8 cellular contexts compared by ENCODE assay signal in the genomic region with DNA sequence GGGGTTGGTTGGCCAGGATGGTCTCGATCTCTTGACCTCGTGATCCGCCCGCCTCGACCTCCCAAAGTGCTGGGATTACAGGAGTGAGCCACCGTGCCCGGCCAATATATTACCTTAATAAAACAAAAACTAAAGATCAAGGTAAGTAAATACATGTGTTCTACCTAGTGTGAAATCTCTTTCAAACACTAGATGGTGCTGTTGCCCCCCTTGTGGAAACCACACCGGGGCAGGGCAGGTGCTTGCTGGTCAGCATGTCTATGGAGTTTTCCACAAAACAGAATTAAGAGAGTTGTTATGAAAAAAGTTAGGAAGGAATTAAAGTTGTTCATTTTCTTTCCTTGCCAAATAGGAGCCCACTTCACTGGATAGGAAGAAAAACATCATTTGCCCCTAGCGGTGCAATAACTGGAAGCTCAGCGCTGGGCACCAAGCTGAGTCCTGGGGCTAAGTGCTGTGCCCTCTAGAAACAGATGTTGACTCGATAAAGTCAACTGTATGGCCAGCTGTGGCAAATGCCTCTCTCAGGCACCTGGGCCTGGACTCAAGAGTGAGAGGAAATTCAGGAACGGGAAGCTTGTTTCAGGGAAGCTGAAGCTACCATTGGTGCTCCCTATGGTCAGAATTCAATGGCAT. TPM values are rescaled to one million over a fixed set of nuclear protein-coding genes. Genes with fewer than 3 reads are reported as not detected.
DNase-seq lines count a peak whose midpoint lies in the region; ATAC-seq, FAIRE-seq and TF ChIP-seq lines count a peak whose summit lies in the region.

No MANE protein-coding gene starts in this region.

- dilution Hi-C loops in endothelial cell of umbilical vein (cut with MboI; ENCODE audit: extremely low pct_ligation_motif_present, low sequenced_read_pairs): no loop called here

- H3K4me2 ChIP-seq in endothelial cell of umbilical vein (ENCODE audit: insufficient read depth, low read length): no peak overlapping the region

- no peak for TF ChIP-seq POLR2A in endothelial cell of umbilical vein (IDR thresholded peaks at IDR 0.05; ENCODE audit: low read depth, low read length)

- CTCF ChIA-PET in CD8-positive, alpha-beta T cell (lab: Charles Lee): interaction anchor here (0.6 to 11.3 kb wide), 31 partner anchors 9 to 868 kb away, joined by 3 to 222 read pairs (median 4); a partner anchor contains a TSS
- CTCF ChIA-PET in endothelial cell of umbilical vein (lab: Charles Lee): interaction anchor here (0.6 to 11.2 kb wide), 33 partner anchors 9 to 868 kb away, joined by 3 to 951 read pairs (median 4); a partner anchor contains a TSS

- H3K9ac ChIP-seq in endothelial cell of umbilical vein (replicated peaks; ENCODE audit: extremely low read depth, insufficient read depth, low read length): no peak overlapping the region

- no peaks in the 10 kb centered on the region for H3K36me3 Mint-ChIP-seq in CD8-positive, alpha-beta T cell
- H3K36me3 Mint-ChIP-seq in type B pancreatic cell: no peaks in the 10 kb centered on the region

- H2AFZ ChIP-seq in endothelial cell of umbilical vein (ENCODE audit: low read depth, low read length): no peak overlapping the region

- H3K36me3 ChIP-seq in CD8-positive, alpha-beta T cell (ENCODE audit: insufficient read depth, low read length): no peaks in the 10 kb centered on the region
- H3K36me3 ChIP-seq in endothelial cell of umbilical vein (ENCODE audit: control insufficient read depth in 2 of 2, extremely low read depth in 1 of 2, insufficient read depth in 2 of 2, low read length in 2 of 2): no peaks in the 10 kb centered on the region

- no peak overlapping the region for H3K27ac ChIP-seq in CD8-positive, alpha-beta T cell (ENCODE audit: low read depth, low read length)
- no peak overlapping the region for H3K27ac ChIP-seq in endothelial cell of umbilical vein (ENCODE audit: insufficient read depth, low read depth, low read length)

- intact Hi-C loops in CD8-positive, alpha-beta T cell (cut with DNase I, micrococcal nuclease): loop anchor here (1.0 to 10.0 kb wide), 4 partner anchors 21 to 866 kb away; no protein-coding TSS in a partner anchor
- intact Hi-C loops in endothelial cell of umbilical vein (cut with micrococcal nuclease): loop anchor here (1.0 to 2.0 kb wide), 6 partner anchors 23 to 866 kb away; no protein-coding TSS in a partner anchor

- peak; percentile 86 for FAIRE-seq in endothelial cell of umbilical vein (lab: Jason Lieb, UNC)

- H3K9me1 ChIP-seq in endothelial cell of umbilical vein (replicated peaks; ENCODE audit: control insufficient read depth, extremely low read depth, insufficient read depth, low read length): no peaks in the 10 kb centered on the region

- peaks cover 6% of the 10 kb centered on the region for H3K27me3 ChIP-seq in CD8-positive, alpha-beta T cell (ENCODE audit: insufficient read depth, low read length)
- H3K27me3 ChIP-seq in endothelial cell of umbilical vein (ENCODE audit: control insufficient read depth in 2 of 2, insufficient read depth in 2 of 2, low read length in 2 of 2): peaks cover 43 to 62% of the 10 kb centered on the region in 2 experiments

- H3K4me3 Mint-ChIP-seq in CD8-positive, alpha-beta T cell: no peak overlapping the region
- peak overlapping the region; percentile 42 for H3K4me3 Mint-ChIP-seq in type B pancreatic cell

- no peaks in the 10 kb centered on the region for H3K9me3 Mint-ChIP-seq in CD8-positive, alpha-beta T cell
- no peaks in the 10 kb centered on the region for H3K9me3 Mint-ChIP-seq in type B pancreatic cell

- no peaks in the 10 kb centered on the region for H3K9me3 ChIP-seq in CD8-positive, alpha-beta T cell (ENCODE audit: low read length)
- no peaks in the 10 kb centered on the region for H3K9me3 ChIP-seq in endothelial cell of umbilical vein (replicated peaks; ENCODE audit: control insufficient read depth, insufficient read depth, low read length)

- peaks cover 1% of the 10 kb centered on the region for H3K4me1 Mint-ChIP-seq in CD8-positive, alpha-beta T cell (ENCODE audit: low read depth)
- peaks cover 7% of the 10 kb centered on the region for H3K4me1 Mint-ChIP-seq in type B pancreatic cell (ENCODE audit: unreplicated experiment)

- peak; percentile 93 for TF ChIP-seq CTCF in CD8-positive, alpha-beta T cell (IDR thresholded peaks at IDR 0.05)
- TF ChIP-seq CTCF in endothelial cell of umbilical vein (IDR thresholded peaks at IDR 0.05; ENCODE audit: extremely low read depth in 1 of 2, insufficient read depth in 1 of 2, low read depth in 1 of 2, low read length in 2 of 2) (peak; percentile 59 to 63), type B pancreatic cell (conservative IDR thresholded peaks at IDR 0.05) (peak; percentile 95)

- peak in 5 of 7 experiments; percentile 35 to 68 (median 50) for DNase-seq in CD8-positive, alpha-beta T cell
- peak; percentile 14 for DNase-seq in NCI-H2227 treated with DMSO at 0.1 percent for 48 hours (lab: John Stamatoyannopoulos, UW)
- peak; percentile 49 for DNase-seq in activated CD4-positive, alpha-beta T cell treated with anti-CD3 and anti-CD28 coated beads, Interleukin-2, amount 50 U/mL, for 1 hour
- DNase-seq in endothelial cell of umbilical vein (ENCODE audit: low read depth, low spot score): peak; percentile 80
- peak; percentile 74 for DNase-seq in mucosa of gallbladder (ENCODE audit: low spot score)
- no peak for DNase-seq in type B pancreatic cell (ENCODE audit: extremely low spot score, unreplicated experiment)

- ATAC-seq in CD8-positive, alpha-beta T cell: peak; percentile 55
- peak; percentile 74 for ATAC-seq in GM19023 (IDR thresholded peaks at IDR 0.05; ENCODE audit: unreplicated experiment)
- peak; percentile 80 for ATAC-seq in HG03103 (IDR thresholded peaks at IDR 0.05; ENCODE audit: low read depth, unreplicated experiment)

- H3K79me2 ChIP-seq in endothelial cell of umbilical vein (ENCODE audit: control insufficient read depth, insufficient read depth, low read length): no peaks in the 10 kb centered on the region

- no TSS peak for BruUV-seq in endothelial cell of umbilical vein (replicated peaks; lab: Mats Ljungman, UMichigan)

- H3K4me1 ChIP-seq in CD8-positive, alpha-beta T cell (ENCODE audit: insufficient read depth, low read length): no peaks in the 10 kb centered on the region
- H3K4me1 ChIP-seq in endothelial cell of umbilical vein (ENCODE audit: control insufficient read depth, extremely low read depth, insufficient read depth, low read length): no peaks in the 10 kb centered on the region

- POLR2A ChIA-PET in CD8-positive, alpha-beta T cell (lab: Charles Lee): interaction anchor here (0.9 kb wide), 1 partner anchor 71 kb away, joined by 3 read pairs; no protein-coding TSS in a partner anchor
- POLR2A ChIA-PET in endothelial cell of umbilical vein (lab: Charles Lee): interaction anchor here (1.6 kb wide), 1 partner anchor 71 kb away, joined by 5 read pairs; no protein-coding TSS in a partner anchor

- no peaks in the 10 kb centered on the region for H4K20me1 ChIP-seq in endothelial cell of umbilical vein (replicated peaks; ENCODE audit: control insufficient read depth, extremely low read depth, insufficient read depth, low read length)

- H3K27me3 Mint-ChIP-seq in CD8-positive, alpha-beta T cell (ENCODE audit: low read depth): peaks cover 67% of the 10 kb centered on the region
- peaks cover 55% of the 10 kb centered on the region for H3K27me3 Mint-ChIP-seq in type B pancreatic cell

- no peak overlapping the region for H3K4me3 ChIP-seq in CD8-positive, alpha-beta T cell (ENCODE audit: low read depth, low read length)
- H3K4me3 ChIP-seq in endothelial cell of umbilical vein (replicated peaks in 1 of 3; ENCODE audit: insufficient read depth in 1 of 3, low read depth in 1 of 3, low read length in 3 of 3): no peak overlapping the region

- no peak overlapping the region for H3K27ac Mint-ChIP-seq in CD8-positive, alpha-beta T cell
- H3K27ac Mint-ChIP-seq in type B pancreatic cell: peak overlapping the region; percentile 52

RNA-seq across cellular contexts. Expression of a gene that starts 6.3 kb away (rescaled TPM):
- total RNA-seq in CD8-positive, alpha-beta T cell: not detected
- 0.13 and 0.14 TPM in 2 replicates for total RNA-seq in endothelial cell of umbilical vein
- polyA plus RNA-seq in endothelial cell of umbilical vein: 0.03 TPM in 1 of 2 replicates, not detected in the other
- polyA plus RNA-seq in endothelial cell of umbilical vein (2011; cell fraction: cytosol; rRNA removed): 0.03 TPM in 1 of 2 replicates, not detected in the other
- 0.08 TPM in 1 of 2 replicates, not detected in the other for polyA plus RNA-seq in endothelial cell of umbilical vein (2011; cell fraction: nucleus; rRNA removed)
- polyA plus RNA-seq in endothelial cell of umbilical vein (2012): not detected in 2 replicates
- not detected in 2 replicates for polyA minus RNA-seq in endothelial cell of umbilical vein
- not detected for polyA minus RNA-seq in endothelial cell of umbilical vein (2011; cell fraction: cytosol; rRNA and poly(A)+ RNA removed)
- not detected in 2 replicates for polyA minus RNA-seq in endothelial cell of umbilical vein (2011; cell fraction: nucleus; rRNA and poly(A)+ RNA removed)
- 1.6 TPM for total RNA-seq in mucosa of gallbladder
- total RNA-seq in type B pancreatic cell (ENCODE audit: low replicate concordance): 0.90 and 1.6 TPM in 2 replicates

RNA-seq across cellular contexts. Expression of a gene that starts 17.7 kb away (rescaled TPM):
- total RNA-seq in CD8-positive, alpha-beta T cell: not detected
- total RNA-seq in endothelial cell of umbilical vein (not detected in 2 replicates), mucosa of gallbladder (not detected), type B pancreatic cell (ENCODE audit: low replicate concordance) (0.27 TPM in 1 of 2 replicates, not detected in the other)
- polyA plus RNA-seq in endothelial cell of umbilical vein: 0.03 TPM in 1 of 2 replicates, not detected in the other
- polyA plus RNA-seq in endothelial cell of umbilical vein (2011; cell fraction: cytosol; rRNA removed): not detected in 2 replicates
- 0.04 and 0.11 TPM in 2 replicates for polyA plus RNA-seq in endothelial cell of umbilical vein (2011; cell fraction: nucleus; rRNA removed)
- not detected in 2 replicates for polyA plus RNA-seq in endothelial cell of umbilical vein (2012)
- polyA minus RNA-seq in endothelial cell of umbilical vein: 0.08 and 0.12 TPM in 2 replicates
- polyA minus RNA-seq in endothelial cell of umbilical vein (2011; cell fraction: cytosol; rRNA and poly(A)+ RNA removed): not detected
- 0.10 TPM in 1 of 2 replicates, not detected in the other for polyA minus RNA-seq in endothelial cell of umbilical vein (2011; cell fraction: nucleus; rRNA and poly(A)+ RNA removed)

RNA-seq across cellular contexts. Expression of a gene that starts 57.9 kb away (rescaled TPM):
- total RNA-seq in CD8-positive, alpha-beta T cell: under 1 TPM in 1 of 2 experiments, not detected in 1; 0.24 TPM
- total RNA-seq in endothelial cell of umbilical vein: not detected in 2 replicates
- polyA plus RNA-seq in endothelial cell of umbilical vein: not detected in 2 replicates
- not detected in 2 replicates for polyA plus RNA-seq in endothelial cell of umbilical vein (2011; cell fraction: cytosol; rRNA removed)
- 0.10 and 0.17 TPM in 2 replicates for polyA plus RNA-seq in endothelial cell of umbilical vein (2011; cell fraction: nucleus; rRNA removed)
- not detected in 2 replicates for polyA plus RNA-seq in endothelial cell of umbilical vein (2012)
- polyA minus RNA-seq in endothelial cell of umbilical vein: not detected in 2 replicates
- not detected for polyA minus RNA-seq in endothelial cell of umbilical vein (2011; cell fraction: cytosol; rRNA and poly(A)+ RNA removed)
- polyA minus RNA-seq in endothelial cell of umbilical vein (2011; cell fraction: nucleus; rRNA and poly(A)+ RNA removed): not detected in 2 replicates
- total RNA-seq in mucosa of gallbladder: not detected
- total RNA-seq in type B pancreatic cell (ENCODE audit: low replicate concordance): 0.24 and 0.69 TPM in 2 replicates
